Comparison of ENCODE assay signal across 23 cellular contexts in genomic region chr2:41948397-41948763, GRCh38.
A peak's percentile ranks its signal among the peaks of the same experiment; 100 is the strongest.
DNase-seq lines count a peak whose midpoint lies in the region; TF ChIP-seq lines count a peak whose summit lies in the region.
"Had no signal": no experiment of that assay in that cellular context is flagged by ENCODE, and none has a peak within 500 bp of the region (broad histone marks: within the 10 kb centered on the region; RNA-seq: fewer than 3 reads in every experiment).

No MANE protein-coding gene starts in this region.

- H3K9me3 ChIP-seq in HUES48 (ENCODE audit: control insufficient read depth, insufficient read depth, low read length) (no peaks in the 10 kb centered on the region; the same call in 1 of the 2 replicates), ectodermal cell (ENCODE audit: control insufficient read depth, low read length) (no peaks in the 10 kb centered on the region), iPS-18c (ENCODE audit: control insufficient read depth, insufficient read depth, low read length) (no peaks in the 10 kb centered on the region), trophoblast cell (ENCODE audit: insufficient read depth, low read depth, low read length) (peaks cover 1% of the 10 kb centered on the region)
- H3K9me3 ChIP-seq: gastroesophageal sphincter, right lobe of liver, tibial nerve had no signal

- H3K4me1 ChIP-seq in HUES48 (ENCODE audit: control insufficient read depth, insufficient read depth, low read length) (peaks cover 41% of the 10 kb centered on the region), ectodermal cell (ENCODE audit: control insufficient read depth, insufficient read depth, low read length) (peaks cover 40% of the 10 kb centered on the region), trophoblast cell (ENCODE audit: control insufficient read depth in 1 of 2, insufficient read depth in 2 of 2, low read length in 2 of 2) (peaks cover 25 to 41% of the 10 kb centered on the region in 2 experiments)
- H3K4me1 ChIP-seq: parathyroid adenoma, right lobe of liver had no signal

- H3K9me3 Mint-ChIP-seq in MCF 10A (ENCODE audit: unreplicated experiment): no peaks in the 10 kb centered on the region
- H3K9me3 Mint-ChIP-seq: activated naive CD4-positive, alpha-beta T cell treated with anti-CD3 and anti-CD28 coated beads for 36 hours; activated T-cell treated with anti-CD3 and anti-CD28 coated beads, Interleukin-2, amount 50 U/mL, for 72 hours; naive thymus-derived CD8-positive, alpha-beta T cell; stimulated activated naive CD8-positive, alpha-beta T cell treated with anti-CD3 and anti-CD28 coated beads, Interleukin-15, Interleukin-2, amounts not matched to agents 100 ng/mL and 50 ng/mL, for 24 hours; T-helper 1 cell treated with Interleukin-12 subunit alpha and Interleukin-12 subunit beta and Interleukin-4 antibody, amounts not matched to agents 30 μg/mL and 1 μg/mL, for 36 hours had no signal

- CTCF ChIA-PET in MCF 10A (lab: Yijun Ruan, JAX): interaction anchor here (0.6 to 1.2 kb wide), 2 partner anchors 14 to 50 kb away, joined by 3 to 4 read pairs; no protein-coding TSS in a partner anchor

- peak overlapping the region; percentile 73 for H4K12ac ChIP-seq in trophoblast cell (ENCODE audit: low read depth, low read length)

- peak overlapping the region; percentile 89 for H3K18ac ChIP-seq in trophoblast cell (ENCODE audit: low read length)

- intact Hi-C loops in MCF 10A (cut with micrococcal nuclease): no loop called here

- peak overlapping the region; percentile 38 for H3K9ac ChIP-seq in HUES48 (ENCODE audit: low read depth, low read length)
- H3K9ac ChIP-seq in trophoblast cell (ENCODE audit: low read length): no peak overlapping the region
- H3K9ac ChIP-seq: parathyroid adenoma had no signal

- BruUV-seq in MCF 10A (replicated peaks; lab: Mats Ljungman, UMichigan): no TSS peak

- H3K36me3 ChIP-seq in HUES48 (ENCODE audit: control insufficient read depth, insufficient read depth, low read length): no peaks in the 10 kb centered on the region
- no peaks in the 10 kb centered on the region for H3K36me3 ChIP-seq in ectodermal cell (ENCODE audit: control insufficient read depth, insufficient read depth, low read length)
- peaks cover 0 to 2% of the 10 kb centered on the region in 2 experiments for H3K36me3 ChIP-seq in trophoblast cell (ENCODE audit: control insufficient read depth in 1 of 2, insufficient read depth in 2 of 2, low read length in 2 of 2)
- H3K36me3 ChIP-seq: gastroesophageal sphincter, right lobe of liver, tibial nerve had no signal

- H2BK120ac ChIP-seq in trophoblast cell (ENCODE audit: insufficient read depth, low read length, poor library complexity): peak overlapping the region; percentile 99

- H3K27ac Mint-ChIP-seq in MCF 10A (ENCODE audit: low read depth, unreplicated experiment): no peak overlapping the region
- H3K27ac Mint-ChIP-seq: activated CD8-positive, alpha-beta memory T cell treated with anti-CD3 and anti-CD28 coated beads, Interleukin-2, amount 10 ng/mL, durations not matched to agents 7 days and 5 days; activated naive CD4-positive, alpha-beta T cell treated with anti-CD3 and anti-CD28 coated beads for 36 hours; activated T-cell treated with anti-CD3 and anti-CD28 coated beads, Interleukin-2, amount 50 U/mL, for 72 hours; stimulated activated naive CD8-positive, alpha-beta T cell treated with anti-CD3 and anti-CD28 coated beads, Interleukin-15, Interleukin-2, amounts not matched to agents 100 ng/mL and 50 ng/mL, for 24 hours; T-helper 1 cell treated with Interleukin-12 subunit alpha and Interleukin-12 subunit beta and Interleukin-4 antibody, amounts not matched to agents 30 μg/mL and 1 μg/mL, for 36 hours had no signal

- peaks cover 38% of the 10 kb centered on the region for H3K79me1 ChIP-seq in trophoblast cell (ENCODE audit: low read length)

- H2AFZ ChIP-seq in trophoblast cell (ENCODE audit: insufficient read depth, low read length, poor library complexity): peak overlapping the region; percentile 32
- H2AFZ ChIP-seq: parathyroid adenoma had no signal

- H3K4me3 Mint-ChIP-seq in MCF 10A (ENCODE audit: unreplicated experiment): no peak overlapping the region
- H3K4me3 Mint-ChIP-seq: activated CD8-positive, alpha-beta memory T cell treated with anti-CD3 and anti-CD28 coated beads, Interleukin-2, amount 10 ng/mL, durations not matched to agents 7 days and 5 days; activated naive CD4-positive, alpha-beta T cell treated with anti-CD3 and anti-CD28 coated beads for 36 hours; activated T-cell treated with anti-CD3 and anti-CD28 coated beads, Interleukin-2, amount 50 U/mL, for 72 hours; IgD-negative memory B cell; naive thymus-derived CD8-positive, alpha-beta T cell; stimulated activated naive CD8-positive, alpha-beta T cell treated with anti-CD3 and anti-CD28 coated beads, Interleukin-15, Interleukin-2, amounts not matched to agents 100 ng/mL and 50 ng/mL, for 24 hours; T-helper 1 cell treated with Interleukin-12 subunit alpha and Interleukin-12 subunit beta and Interleukin-4 antibody, amounts not matched to agents 30 μg/mL and 1 μg/mL, for 36 hours had no signal

- H3K27ac ChIP-seq in HUES48 (ENCODE audit: low read depth, low read length) (peak overlapping the region; percentile 92), ectodermal cell (ENCODE audit: insufficient read depth, low read depth, low read length, poor library complexity, severe bottlenecking) (peak overlapping the region; percentile 80), trophoblast cell (ENCODE audit: low read depth, low read length) (peak overlapping the region; percentile 96)
- H3K27ac ChIP-seq: gastroesophageal sphincter, parathyroid adenoma, right lobe of liver, tibial nerve had no signal

- no peak overlapping the region for H3K23ac ChIP-seq in trophoblast cell (ENCODE audit: low read length)

- WGBS in ectodermal cell, 2 experiments: 9 to 10% methylated on average over 3 of the region's 3 CpGs
- WGBS in trophoblast cell (ENCODE audit: extremely low coverage, insufficient coverage, insufficient read length): no CpG with 5 or more reads among the region's 3 CpGs

- H2BK12ac ChIP-seq in trophoblast cell (ENCODE audit: low read length): peak overlapping the region; percentile 77

- H4K91ac ChIP-seq in trophoblast cell (ENCODE audit: low read depth, low read length): peak overlapping the region; percentile 98

- DNase-seq in trophoblast cell (no peak), NOMO-1 treated with DMSO at 0.1 percent for 48 hours (lab: John Stamatoyannopoulos, UW; ENCODE audit: unreplicated experiment) (no peak), MCF 10A (ENCODE audit: unreplicated experiment) (no peak)
- no peak for DNase-seq in stimulated activated CD4-positive, alpha-beta T cell treated with anti-CD3 and anti-CD28 coated beads, Interleukin-4, amount 100 ng/mL, for 24 hours
- DNase-seq: activated CD4-positive, alpha-beta T cell treated with anti-CD3 and anti-CD28 coated beads, Interleukin-2, amount 50 U/mL, for 1 hour; activated CD8-positive, alpha-beta memory T cell treated with anti-CD3 and anti-CD28 coated beads, Interleukin-2, amount 10 ng/mL, durations not matched to agents 7 days and 5 days; activated naive CD4-positive, alpha-beta T cell treated with anti-CD3 and anti-CD28 coated beads for 36 hours; activated T-cell treated with anti-CD3 and anti-CD28 coated beads, Interleukin-2, amount 50 U/mL, for 72 hours; amniotic stem cell; midbrain; naive thymus-derived CD8-positive, alpha-beta T cell; NCI-H1105 treated with DMSO at 0.1 percent for 48 hours; right lobe of liver had no signal

- H4K8ac ChIP-seq in trophoblast cell (ENCODE audit: low read depth, low read length): peak overlapping the region; percentile 72

- peak overlapping the region; percentile 34 for H3K4me2 ChIP-seq in trophoblast cell (ENCODE audit: low read length)

- H3K27me3 ChIP-seq in HUES48 (ENCODE audit: control insufficient read depth, insufficient read depth, low read length) (no peaks in the 10 kb centered on the region; the same call in 1 of the 2 replicates), ectodermal cell (ENCODE audit: control insufficient read depth, insufficient read depth, low read length, poor library complexity, severe bottlenecking) (no peaks in the 10 kb centered on the region), trophoblast cell (ENCODE audit: insufficient read depth, low read length) (no peaks in the 10 kb centered on the region)
- H3K27me3 ChIP-seq: gastroesophageal sphincter, right lobe of liver, tibial nerve had no signal

- peaks cover 6% of the 10 kb centered on the region for H3K79me2 ChIP-seq in trophoblast cell (ENCODE audit: control insufficient read depth, insufficient read depth, low read length, poor library complexity)
- H3K79me2 ChIP-seq: parathyroid adenoma had no signal

- POLR2A ChIA-PET in MCF 10A (lab: Yijun Ruan, JAX): no interaction called here

- no peak for TF ChIP-seq CTCF in MCF 10A (IDR thresholded peaks at IDR 0.05; ENCODE audit: unreplicated experiment)

- no peaks in the 10 kb centered on the region for H3K36me3 Mint-ChIP-seq in MCF 10A (ENCODE audit: insufficient read depth, unreplicated experiment)
- H3K36me3 Mint-ChIP-seq: activated CD8-positive, alpha-beta memory T cell treated with anti-CD3 and anti-CD28 coated beads, Interleukin-2, amount 10 ng/mL, durations not matched to agents 7 days and 5 days had no signal

- H3K27me3 Mint-ChIP-seq in MCF 10A (ENCODE audit: insufficient read depth, unreplicated experiment): peaks cover 25% of the 10 kb centered on the region

- H3K4me3 ChIP-seq in HUES48 (ENCODE audit: low read depth, low read length) (peak overlapping the region; percentile 23; the same call in 1 of the 2 replicates), ectodermal cell (ENCODE audit: insufficient read depth, low read depth, low read length) (no peak overlapping the region), iPS-18c (ENCODE audit: insufficient read depth, low read depth, low read length) (peak overlapping the region; percentile 17; the same call in 1 of the 2 replicates), trophoblast cell (ENCODE audit: low read depth, low read length) (no peak overlapping the region)
- H3K4me3 ChIP-seq: coronary artery, gastroesophageal sphincter, right lobe of liver, tibial nerve had no signal

- peak overlapping the region; percentile 90 for H3K14ac ChIP-seq in trophoblast cell (ENCODE audit: low read length)

- H3K4me1 Mint-ChIP-seq in MCF 10A (ENCODE audit: insufficient read depth, unreplicated experiment): no peaks in the 10 kb centered on the region

- peak overlapping the region; percentile 93 for H3K4ac ChIP-seq in trophoblast cell (ENCODE audit: low read depth, low read length)

- peak overlapping the region; percentile 59 for H2AK5ac ChIP-seq in trophoblast cell (ENCODE audit: low read length)

- peak overlapping the region; percentile 90 for H2BK5ac ChIP-seq in trophoblast cell (ENCODE audit: low read depth, low read length, poor library complexity)

Comparison
In these comparisons a context has a peak if more than half of its experiments do, and no peak if none do; other contexts are left out.
1. H3K4me3 ChIP-seq: peak in HUES48 (single experiment) and iPS-18c (single experiment); none in ectodermal cell (single experiment) and trophoblast cell (single experiment).
2. Peak in every context shown above with its lines, with median percentiles within 50 percentile points of each other: H3K27ac ChIP-seq.